ENCODE assay signal across 21 cellular contexts in the genomic region with DNA sequence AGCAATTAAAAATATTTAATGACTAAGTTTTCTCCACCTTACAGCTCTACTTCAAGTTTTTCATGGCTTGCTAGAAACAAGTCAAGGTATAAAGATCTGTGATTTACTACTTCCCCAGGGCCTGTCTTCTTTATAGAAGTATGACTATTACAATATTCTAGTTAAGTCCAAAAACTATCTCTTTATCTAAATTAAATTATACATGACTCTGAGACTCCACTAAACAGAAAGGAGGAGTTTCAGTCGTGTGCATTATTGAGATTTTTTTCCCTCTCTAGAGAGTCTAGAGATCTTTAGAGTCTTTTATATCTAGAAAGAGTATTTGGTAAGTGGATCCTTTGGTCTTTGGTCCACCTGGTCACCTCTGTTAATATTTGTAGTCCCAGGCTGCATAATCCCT.
"Had no signal": no experiment of that assay in that cellular context is flagged by ENCODE, and none has a peak within 500 bp of the region (broad histone marks: within the 10 kb centered on the region; RNA-seq: fewer than 3 reads in every experiment).

No MANE protein-coding gene starts in this region.

- H3K4me1 ChIP-seq: ascending aorta had no signal

- H3K4me1 Mint-ChIP-seq: activated CD4-positive, alpha-beta T cell treated with anti-CD3 and anti-CD28 coated beads for 36 hours; activated CD8-positive, alpha-beta memory T cell treated with anti-CD3 and anti-CD28 coated beads, Interleukin-2, amount 10 ng/mL, durations not matched to agents 7 days and 5 days; activated naive CD4-positive, alpha-beta T cell treated with anti-CD3 and anti-CD28 coated beads, Interleukin-2, amount 10 ng/mL, durations not matched to agents 7 days and 5 days; naive thymus-derived CD4-positive, alpha-beta T cell had no signal

- H3K36me3 Mint-ChIP-seq: activated CD4-positive, alpha-beta memory T cell treated with anti-CD3 and anti-CD28 coated beads for 36 hours; activated CD8-positive, alpha-beta memory T cell treated with anti-CD3 and anti-CD28 coated beads, Interleukin-2, amount 10 ng/mL, durations not matched to agents 7 days and 5 days; activated naive CD4-positive, alpha-beta T cell treated with anti-CD3 and anti-CD28 coated beads, Interleukin-2, amount 10 ng/mL, durations not matched to agents 7 days and 5 days; naive thymus-derived CD4-positive, alpha-beta T cell had no signal

- ATAC-seq: activated CD4-positive, alpha-beta T cell treated with anti-CD3 and anti-CD28 coated beads for 36 hours; activated CD8-positive, alpha-beta memory T cell treated with anti-CD3 and anti-CD28 coated beads, Interleukin-2, amount 10 ng/mL, durations not matched to agents 7 days and 5 days; effector memory CD8-positive, alpha-beta T cell; naive thymus-derived CD4-positive, alpha-beta T cell had no signal

- H3K36me3 ChIP-seq: ascending aorta, neutrophil, transverse colon, WERI-Rb-1 had no signal

- H3K9me3 Mint-ChIP-seq: activated naive CD4-positive, alpha-beta T cell treated with anti-CD3 and anti-CD28 coated beads, Interleukin-2, amount 10 ng/mL, durations not matched to agents 7 days and 5 days; activated T-helper 2 cell treated with anti-CD3 and anti-CD28 coated beads, Interferon-gamma antibody, Interleukin-2, Interleukin-4, amounts not matched to agents 10 μg/mL and 5 μg/mL and 100 μg/mL, durations not matched to agents 14 hours and 24 hours and 36 hours had no signal

- FAIRE-seq: bronchial epithelial cell had no signal

- H3K9me3 ChIP-seq: ascending aorta, neutrophil, transverse colon had no signal

- H3K4me3 ChIP-seq: ascending aorta, mucosa of descending colon, transverse colon had no signal

- H3K4me3 Mint-ChIP-seq: activated CD4-positive, alpha-beta memory T cell treated with anti-CD3 and anti-CD28 coated beads for 36 hours; activated CD4-positive, alpha-beta T cell treated with anti-CD3 and anti-CD28 coated beads for 36 hours; activated CD8-positive, alpha-beta memory T cell treated with anti-CD3 and anti-CD28 coated beads, Interleukin-2, amount 10 ng/mL, durations not matched to agents 7 days and 5 days; activated naive CD4-positive, alpha-beta T cell treated with anti-CD3 and anti-CD28 coated beads, Interleukin-2, amount 10 ng/mL, durations not matched to agents 7 days and 5 days; dendritic cell treated with granulocyte-macrophage colony-stimulating factor and Interleukin-4, amounts not matched to agents 40 ng/mL and 50 ng/mL, for 4 days; effector memory CD8-positive, alpha-beta T cell; naive thymus-derived CD4-positive, alpha-beta T cell had no signal

- DNase-seq: activated CD4-positive, alpha-beta memory T cell treated with anti-CD3 and anti-CD28 coated beads for 36 hours; activated CD4-positive, alpha-beta T cell treated with anti-CD3 and anti-CD28 coated beads for 36 hours; activated CD8-positive, alpha-beta memory T cell treated with anti-CD3 and anti-CD28 coated beads, Interleukin-2, amount 10 ng/mL, durations not matched to agents 7 days and 5 days; activated naive CD4-positive, alpha-beta T cell treated with anti-CD3 and anti-CD28 coated beads, Interleukin-2, amount 10 ng/mL, durations not matched to agents 7 days and 5 days; activated T-cell treated with anti-CD3 and anti-CD28 coated beads, Interleukin-2, amount 50 U/mL, for 1 hour; effector memory CD8-positive, alpha-beta T cell; hippocampal formation; naive thymus-derived CD4-positive, alpha-beta T cell; stimulated activated CD4-positive, alpha-beta T cell treated with anti-CD3 and anti-CD28 coated beads, Interleukin-4, amount 100 ng/mL, for 24 hours; stimulated activated naive CD4-positive, alpha-beta T cell; substantia nigra; T-helper 1 cell; T1000; transverse colon; WERI-Rb-1 had no signal

- H3K27ac ChIP-seq: ascending aorta, neutrophil, transverse colon, WERI-Rb-1 had no signal

- H3K27me3 ChIP-seq: ascending aorta, neutrophil, transverse colon had no signal

- H3K27me3 Mint-ChIP-seq: activated CD4-positive, alpha-beta memory T cell treated with anti-CD3 and anti-CD28 coated beads for 36 hours; activated CD4-positive, alpha-beta T cell treated with anti-CD3 and anti-CD28 coated beads for 36 hours; activated CD8-positive, alpha-beta memory T cell treated with anti-CD3 and anti-CD28 coated beads, Interleukin-2, amount 10 ng/mL, durations not matched to agents 7 days and 5 days; activated naive CD4-positive, alpha-beta T cell treated with anti-CD3 and anti-CD28 coated beads, Interleukin-2, amount 10 ng/mL, durations not matched to agents 7 days and 5 days; dendritic cell treated with granulocyte-macrophage colony-stimulating factor and Interleukin-4, amounts not matched to agents 40 ng/mL and 50 ng/mL, for 4 days; effector memory CD8-positive, alpha-beta T cell; naive thymus-derived CD4-positive, alpha-beta T cell had no signal

- H3K27ac Mint-ChIP-seq: activated CD4-positive, alpha-beta memory T cell treated with anti-CD3 and anti-CD28 coated beads for 36 hours; activated CD4-positive, alpha-beta T cell treated with anti-CD3 and anti-CD28 coated beads for 36 hours; activated CD8-positive, alpha-beta memory T cell treated with anti-CD3 and anti-CD28 coated beads, Interleukin-2, amount 10 ng/mL, durations not matched to agents 7 days and 5 days; activated naive CD4-positive, alpha-beta T cell treated with anti-CD3 and anti-CD28 coated beads, Interleukin-2, amount 10 ng/mL, durations not matched to agents 7 days and 5 days; activated T-helper 2 cell treated with anti-CD3 and anti-CD28 coated beads, Interferon-gamma antibody, Interleukin-2, Interleukin-4, amounts not matched to agents 10 μg/mL and 5 μg/mL and 100 μg/mL, durations not matched to agents 14 hours and 24 hours and 36 hours; dendritic cell treated with granulocyte-macrophage colony-stimulating factor and Interleukin-4, amounts not matched to agents 40 ng/mL and 50 ng/mL, for 4 days; effector memory CD8-positive, alpha-beta T cell; naive thymus-derived CD4-positive, alpha-beta T cell had no signal
